Comparison of ENCODE assay signal across 9 cellular contexts in genomic region chr16:27317320-27317719, GRCh38. TPM values are rescaled to one million over a fixed set of nuclear protein-coding genes. Genes with fewer than 3 reads are reported as not detected.
DNase-seq lines count a peak whose midpoint lies in the region; ATAC-seq and TF ChIP-seq lines count a peak whose summit lies in the region.
"Had no signal": no experiment of that assay in that cellular context is flagged by ENCODE, and none has a peak within 500 bp of the region (broad histone marks: within the 10 kb centered on the region; RNA-seq: fewer than 3 reads in every experiment).

No MANE protein-coding gene starts in this region.

- H3K36me3 Mint-ChIP-seq in CD14-positive monocyte: peaks cover 9 to 21% of the 10 kb centered on the region in 2 donors
- H3K36me3 Mint-ChIP-seq in effector memory CD8-positive, alpha-beta T cell (ENCODE audit: insufficient read depth): peaks cover 33% of the 10 kb centered on the region
- no peaks in the 10 kb centered on the region for H3K36me3 Mint-ChIP-seq in nephron (ENCODE audit: low read depth)

- POLR2A ChIA-PET in RWPE1 (lab: Yijun Ruan, JAX; ENCODE audit: low non-redundant PET) (no interaction called here), GM10248 (lab: Yijun Ruan, JAX) (no interaction called here)

- H3K4me1 Mint-ChIP-seq in CD14-positive monocyte (peaks cover 85% of the 10 kb centered on the region), nephron (peaks cover 46% of the 10 kb centered on the region)
- peaks cover 55 to 57% of the 10 kb centered on the region in 2 donors for H3K4me1 Mint-ChIP-seq in effector memory CD8-positive, alpha-beta T cell (ENCODE audit: low read depth in 2 of 2)

- H3K9me3 Mint-ChIP-seq in CD14-positive monocyte (peaks cover 0 to 2% (median 0%) of the 10 kb centered on the region in 7 donors), nephron (no peaks in the 10 kb centered on the region)
- no peaks in the 10 kb centered on the region for H3K9me3 Mint-ChIP-seq in effector memory CD8-positive, alpha-beta T cell

- H3K36me3 ChIP-seq in mucosa of descending colon (ENCODE audit: low read depth): no peaks in the 10 kb centered on the region

- intact Hi-C loops in CD14-positive monocyte (cut with micrococcal nuclease) (loop anchor here (5.0 to 10.0 kb wide), 2 partner anchors 53 to 80 kb away; partner anchors contain the start of gene NSMCE1 (in 1 of the 2)), mucosa of descending colon (cut with DNase I, micrococcal nuclease) (loop anchor here in 1 of 2 donors (10.0 kb wide), 1 partner anchor 83 kb away; no protein-coding TSS in a partner anchor)

- H3K9me3 ChIP-seq in mucosa of descending colon: no peaks in the 10 kb centered on the region

- peak overlapping the region; percentile 97 for H3K27ac ChIP-seq in RWPE1

- H3K27me3 Mint-ChIP-seq in CD14-positive monocyte (ENCODE audit: low read depth in 3 of 3) (no peaks in the 10 kb centered on the region), nephron (ENCODE audit: low read depth) (peaks cover 33% of the 10 kb centered on the region)
- no peaks in the 10 kb centered on the region for H3K27me3 Mint-ChIP-seq in effector memory CD8-positive, alpha-beta T cell

- no peak for ATAC-seq in effector memory CD8-positive, alpha-beta T cell (replicated peaks)
- ATAC-seq in mucosa of descending colon: no peak

- CTCF ChIA-PET in RWPE1 (lab: Yijun Ruan, JAX) (no interaction called here), GM10248 (lab: Yijun Ruan, JAX) (interaction anchor here (0.6 to 3.6 kb wide), 5 partner anchors 9 to 51 kb away, joined by 3 to 12 read pairs (median 4); partner anchors contain the start of gene NSMCE1)

- DNase-seq in CD14-positive monocyte (ENCODE audit: low spot score) (no peak), RWPE1 (ENCODE audit: low spot score) (peak; percentile 55), NOMO-1 (lab: John Stamatoyannopoulos, UW; ENCODE audit: unreplicated experiment in 2 of 2) (no peak), mucosa of descending colon (no peak), GM10248 (ENCODE audit: extremely low spot score) (no peak), NCI-H1436 (lab: John Stamatoyannopoulos, UW) (no peak)
- DNase-seq in effector memory CD8-positive, alpha-beta T cell: no peak
- DNase-seq: NCI-H1694 had no signal

- no peak for TF ChIP-seq CTCF in CD14-positive monocyte (IDR thresholded peaks at IDR 0.05)
- no peak for TF ChIP-seq CTCF in RWPE1 (conservative IDR thresholded peaks at IDR 0.05; ENCODE audit: low read depth)
- no peak for TF ChIP-seq CTCF in nephron (IDR thresholded peaks at IDR 0.05; ENCODE audit: unreplicated experiment in 3 of 3)
- TF ChIP-seq CTCF in mucosa of descending colon (IDR thresholded peaks at IDR 0.05): no peak
- TF ChIP-seq CTCF in GM10248 (IDR thresholded peaks at IDR 0.05; ENCODE audit: control extremely low read depth, extremely low read depth, low read depth, missing control alignments): no peak

- peak overlapping the region in 6 of 7 donors; percentile 66 to 98 (median 82) for H3K27ac Mint-ChIP-seq in CD14-positive monocyte
- peak overlapping the region; percentile 90 to 94 for H3K27ac Mint-ChIP-seq in effector memory CD8-positive, alpha-beta T cell
- peak overlapping the region in 1 of 3 experiments; percentile 65 for H3K27ac Mint-ChIP-seq in nephron

- peak overlapping the region; percentile 16 to 49 for H3K4me3 Mint-ChIP-seq in CD14-positive monocyte
- peak overlapping the region; percentile 80 for H3K4me3 Mint-ChIP-seq in effector memory CD8-positive, alpha-beta T cell
- H3K4me3 Mint-ChIP-seq in nephron: peak overlapping the region in 2 of 3 experiments; percentile 13 to 41

- H3K4me3 ChIP-seq in mucosa of descending colon: no peak overlapping the region

- peaks cover 71% of the 10 kb centered on the region for H3K4me1 ChIP-seq in mucosa of descending colon (ENCODE audit: low read depth)

RNA-seq across cellular contexts. Expression of gene IL4R, which starts 3.5 kb away (rescaled TPM):
- 10 to 100 TPM; 25.1 to 35.6 TPM for polyA plus RNA-seq in CD14-positive monocyte
- 100 to 1,000 TPM; 131 to 207 (median 164) TPM for total RNA-seq in mucosa of descending colon

RNA-seq across cellular contexts. Expression of gene NSMCE1, which starts 48.7 kb away (rescaled TPM):
- 10 to 100 TPM; 82.6 to 85.2 TPM for polyA plus RNA-seq in CD14-positive monocyte
- 10 to 100 TPM; 39.3 to 50.1 (median 48.9) TPM for total RNA-seq in mucosa of descending colon

Comparison
In these comparisons a context has a peak if more than half of its experiments do, and no peak if none do; other contexts are left out.
1. H3K4me3 Mint-ChIP-seq: peak in every context shown above with its lines; median percentile 80 in effector memory CD8-positive, alpha-beta T cell; 32 in CD14-positive monocyte; 27 in nephron.